1 cellular context compared by ENCODE assay signal in the genomic region with DNA sequence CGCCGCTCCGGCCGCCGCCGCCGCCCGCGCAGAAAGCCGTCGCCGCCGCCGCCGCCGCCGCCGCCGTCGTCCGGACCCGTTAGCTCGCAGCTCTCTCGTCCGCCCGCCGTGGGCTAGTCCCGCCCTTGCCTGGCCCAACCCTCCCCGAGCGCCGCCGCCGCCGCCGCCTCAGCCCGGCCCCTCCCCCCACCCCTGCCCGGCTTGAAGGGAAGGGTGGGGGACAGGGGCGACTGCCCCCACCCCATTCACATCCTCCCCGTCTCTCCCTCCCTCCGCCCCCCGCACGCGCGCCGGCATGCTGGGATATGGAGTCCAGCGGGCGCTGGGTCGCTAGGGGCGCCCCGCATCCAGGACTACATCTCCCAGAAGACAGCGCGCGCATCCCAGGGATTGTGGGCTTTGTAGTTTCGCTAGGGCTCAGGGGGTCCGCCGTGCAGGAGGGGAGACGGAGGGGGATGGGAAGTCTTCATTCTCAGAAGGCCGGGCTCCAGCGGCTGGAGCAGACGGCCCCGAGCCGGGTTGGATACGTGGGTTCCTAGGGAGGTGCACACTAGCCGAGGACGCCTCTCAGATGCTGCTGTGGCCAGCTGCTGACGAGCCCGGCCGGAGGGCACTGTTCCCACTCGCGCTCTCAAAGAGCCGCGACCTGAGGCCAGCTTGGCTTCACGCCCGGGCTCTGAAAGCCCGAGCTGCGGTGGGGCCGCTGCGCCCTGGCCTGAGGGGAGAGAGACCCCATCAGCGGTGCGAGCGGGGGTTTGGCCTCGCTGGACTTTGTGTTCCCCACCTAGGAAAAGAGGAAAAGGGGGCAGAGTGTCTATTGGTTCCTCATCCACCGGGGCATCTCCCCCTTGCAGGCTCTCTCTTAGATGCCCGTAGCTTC.
TF ChIP-seq lines count a peak whose summit lies in the region.

Gene ST3GAL2 (minus strand): TSS at position 118 of the 880 bp plus-strand sequence. CDS start 40,570 bp downstream, outside the sequence.

TF ChIP-seq in HepG2, 621 proteins besides CTCF, POLR2A, EP300 and RAD21 (continued from another document and continues in another):
- TF ChIP-seq ZNF547 (CRISPR knock-in tag; IDR thresholded peaks at IDR 0.05) = peak; percentile 51; the same call in 1 of the 2 replicates
- peak; percentile 20; the same call in 1 of the 2 replicates for TF ChIP-seq TBX3 (IDR thresholded peaks at IDR 0.05; ENCODE audit: borderline replicate concordance)
- TF ChIP-seq ZNF720 (CRISPR knock-in tag; IDR thresholded peaks at IDR 0.05) = no peak
- TF ChIP-seq ZNF136 (CRISPR knock-in tag; IDR thresholded peaks at IDR 0.05; ENCODE audit: low read depth) = peak; percentile 58; the same call in 1 of the 2 replicates
- TF ChIP-seq ZNF251 (CRISPR knock-in tag; IDR thresholded peaks at IDR 0.05) = no peak
- peak; percentile 76; the same call in 1 of the 2 replicates for TF ChIP-seq TBX2 (CRISPR knock-in tag; IDR thresholded peaks at IDR 0.05; ENCODE audit: borderline replicate concordance)
- no peak for TF ChIP-seq ZNF569 (CRISPR knock-in tag; IDR thresholded peaks at IDR 0.05; ENCODE audit: borderline replicate concordance)
- TF ChIP-seq EHMT2 (IDR thresholded peaks at IDR 0.05; ENCODE audit: borderline replicate concordance, low read depth, low read length) = no peak
- peak; percentile 85 for TF ChIP-seq SNAPC2 (CRISPR knock-in tag; IDR thresholded peaks at IDR 0.05)
- no peak for TF ChIP-seq BCL6 (CRISPR knock-in tag; IDR thresholded peaks at IDR 0.05)
- peak; percentile 48; the same call in 1 of the 2 replicates for TF ChIP-seq ZNF766 (CRISPR knock-in tag; IDR thresholded peaks at IDR 0.05; ENCODE audit: borderline replicate concordance)
- TF ChIP-seq POLR2AphosphoS2 (IDR thresholded peaks at IDR 0.05; ENCODE audit: low read depth, low read length) = no peak
- TF ChIP-seq ZKSCAN1 (IDR thresholded peaks at IDR 0.05; ENCODE audit: low read length) = no peak; the same call in 1 of the 2 replicates
- TF ChIP-seq, protein P1, sequence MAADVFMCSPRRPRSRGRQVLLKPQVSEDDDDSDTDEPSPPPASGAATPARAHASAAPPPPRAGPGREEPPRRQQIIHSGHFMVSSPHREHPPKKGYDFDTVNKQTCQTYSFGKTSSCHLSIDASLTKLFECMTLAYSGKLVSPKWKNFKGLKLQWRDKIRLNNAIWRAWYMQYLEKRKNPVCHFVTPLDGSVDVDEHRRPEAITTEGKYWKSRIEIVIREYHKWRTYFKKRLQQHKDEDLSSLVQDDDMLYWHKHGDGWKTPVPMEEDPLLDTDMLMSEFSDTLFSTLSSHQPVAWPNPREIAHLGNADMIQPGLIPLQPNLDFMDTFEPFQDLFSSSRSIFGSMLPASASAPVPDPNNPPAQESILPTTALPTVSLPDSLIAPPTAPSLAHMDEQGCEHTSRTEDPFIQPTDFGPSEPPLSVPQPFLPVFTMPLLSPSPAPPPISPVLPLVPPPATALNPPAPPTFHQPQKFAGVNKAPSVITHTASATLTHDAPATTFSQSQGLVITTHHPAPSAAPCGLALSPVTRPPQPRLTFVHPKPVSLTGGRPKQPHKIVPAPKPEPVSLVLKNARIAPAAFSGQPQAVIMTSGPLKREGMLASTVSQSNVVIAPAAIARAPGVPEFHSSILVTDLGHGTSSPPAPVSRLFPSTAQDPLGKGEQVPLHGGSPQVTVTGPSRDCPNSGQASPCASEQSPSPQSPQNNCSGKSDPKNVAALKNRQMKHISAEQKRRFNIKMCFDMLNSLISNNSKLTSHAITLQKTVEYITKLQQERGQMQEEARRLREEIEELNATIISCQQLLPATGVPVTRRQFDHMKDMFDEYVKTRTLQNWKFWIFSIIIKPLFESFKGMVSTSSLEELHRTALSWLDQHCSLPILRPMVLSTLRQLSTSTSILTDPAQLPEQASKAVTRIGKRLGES (CRISPR knock-in tag; IDR thresholded peaks at IDR 0.05; ENCODE audit: borderline replicate concordance) = no peak
- peak; percentile 51; the same call in 1 of the 2 replicates for TF ChIP-seq RERE (CRISPR knock-in tag; IDR thresholded peaks at IDR 0.05; ENCODE audit: low read depth)
- peak; percentile 100 for TF ChIP-seq HCFC1 (IDR thresholded peaks at IDR 0.05; ENCODE audit: low read depth, low read length)
- no peak for TF ChIP-seq DNMT1 (CRISPR knock-in tag; IDR thresholded peaks at IDR 0.05)
- 0 out of 2 replicates have a peak, but pooled peaks have one; percentile 17 for TF ChIP-seq SMAD9 (CRISPR knock-in tag; IDR thresholded peaks at IDR 0.05)
- TF ChIP-seq ZNF563 (CRISPR knock-in tag; IDR thresholded peaks at IDR 0.05) = peak; percentile 39; the same call in 1 of the 2 replicates
- no peak for TF ChIP-seq MZF1 (CRISPR knock-in tag; IDR thresholded peaks at IDR 0.05; ENCODE audit: borderline replicate concordance)
- no peak for TF ChIP-seq ZBTB34 (CRISPR knock-in tag; IDR thresholded peaks at IDR 0.05)
- no peak for TF ChIP-seq PRMT3 (CRISPR knock-in tag; IDR thresholded peaks at IDR 0.05; ENCODE audit: borderline replicate concordance, low read depth)
- TF ChIP-seq ZNF326 (CRISPR knock-in tag; IDR thresholded peaks at IDR 0.05; ENCODE audit: borderline replicate concordance) = no peak
- TF ChIP-seq CREBL2 (CRISPR knock-in tag; IDR thresholded peaks at IDR 0.05; ENCODE audit: borderline replicate concordance) = peak; percentile 44; the same call in 1 of the 2 replicates
- peak; percentile 92 for TF ChIP-seq ZBTB2 (CRISPR knock-in tag; IDR thresholded peaks at IDR 0.05; ENCODE audit: low read depth)
- TF ChIP-seq, protein P2, sequence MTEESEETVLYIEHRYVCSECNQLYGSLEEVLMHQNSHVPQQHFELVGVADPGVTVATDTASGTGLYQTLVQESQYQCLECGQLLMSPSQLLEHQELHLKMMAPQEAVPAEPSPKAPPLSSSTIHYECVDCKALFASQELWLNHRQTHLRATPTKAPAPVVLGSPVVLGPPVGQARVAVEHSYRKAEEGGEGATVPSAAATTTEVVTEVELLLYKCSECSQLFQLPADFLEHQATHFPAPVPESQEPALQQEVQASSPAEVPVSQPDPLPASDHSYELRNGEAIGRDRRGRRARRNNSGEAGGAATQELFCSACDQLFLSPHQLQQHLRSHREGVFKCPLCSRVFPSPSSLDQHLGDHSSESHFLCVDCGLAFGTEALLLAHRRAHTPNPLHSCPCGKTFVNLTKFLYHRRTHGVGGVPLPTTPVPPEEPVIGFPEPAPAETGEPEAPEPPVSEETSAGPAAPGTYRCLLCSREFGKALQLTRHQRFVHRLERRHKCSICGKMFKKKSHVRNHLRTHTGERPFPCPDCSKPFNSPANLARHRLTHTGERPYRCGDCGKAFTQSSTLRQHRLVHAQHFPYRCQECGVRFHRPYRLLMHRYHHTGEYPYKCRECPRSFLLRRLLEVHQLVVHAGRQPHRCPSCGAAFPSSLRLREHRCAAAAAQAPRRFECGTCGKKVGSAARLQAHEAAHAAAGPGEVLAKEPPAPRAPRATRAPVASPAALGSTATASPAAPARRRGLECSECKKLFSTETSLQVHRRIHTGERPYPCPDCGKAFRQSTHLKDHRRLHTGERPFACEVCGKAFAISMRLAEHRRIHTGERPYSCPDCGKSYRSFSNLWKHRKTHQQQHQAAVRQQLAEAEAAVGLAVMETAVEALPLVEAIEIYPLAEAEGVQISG (CRISPR knock-in tag; IDR thresholded peaks at IDR 0.05) = peak; percentile 91
- 0 out of 2 replicates have a peak, but pooled peaks have one; percentile 14 for TF ChIP-seq EEA1 (CRISPR knock-in tag; IDR thresholded peaks at IDR 0.05; ENCODE audit: borderline replicate concordance)
- TF ChIP-seq LBX2 (CRISPR knock-in tag; IDR thresholded peaks at IDR 0.05; ENCODE audit: borderline replicate concordance) = no peak
- TF ChIP-seq SAP130 (CRISPR knock-in tag; IDR thresholded peaks at IDR 0.05; ENCODE audit: low read depth) = 0 out of 2 replicates have a peak, but pooled peaks have one; percentile 21
- peak; percentile 78; the same call in 1 of the 2 replicates for TF ChIP-seq ZNF317 (CRISPR knock-in tag; IDR thresholded peaks at IDR 0.05)
- TF ChIP-seq MED13 (CRISPR knock-in tag; IDR thresholded peaks at IDR 0.05) = no peak
- peak; percentile 100 for TF ChIP-seq CREM (IDR thresholded peaks at IDR 0.05)
- TF ChIP-seq CREM (CRISPR knock-in tag; IDR thresholded peaks at IDR 0.05) = no peak
- TF ChIP-seq PREB (CRISPR knock-in tag; IDR thresholded peaks at IDR 0.05) = no peak
- TF ChIP-seq, protein P3, sequence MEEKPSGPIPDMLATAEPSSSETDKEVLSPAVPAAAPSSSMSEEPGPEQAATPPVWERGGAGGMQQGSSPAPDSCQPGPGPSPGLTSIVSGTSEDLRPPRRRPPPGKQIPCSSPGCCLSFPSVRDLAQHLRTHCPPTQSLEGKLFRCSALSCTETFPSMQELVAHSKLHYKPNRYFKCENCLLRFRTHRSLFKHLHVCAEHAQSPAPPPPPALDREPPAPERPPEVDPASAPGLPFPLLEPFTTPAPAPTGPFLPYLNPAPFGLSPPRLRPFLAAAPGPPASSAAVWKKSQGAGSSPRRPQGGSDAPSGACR (CRISPR knock-in tag; IDR thresholded peaks at IDR 0.05) = peak; percentile 87
- TF ChIP-seq ZBTB21 (CRISPR knock-in tag; IDR thresholded peaks at IDR 0.05) = no peak
- TF ChIP-seq ZNF44 (CRISPR knock-in tag; IDR thresholded peaks at IDR 0.05) = no peak
- no peak for TF ChIP-seq SMAD1 (CRISPR knock-in tag; IDR thresholded peaks at IDR 0.05; ENCODE audit: borderline replicate concordance, low read depth)
- TF ChIP-seq ZNF768 (CRISPR knock-in tag; IDR thresholded peaks at IDR 0.05) = no peak; the same call in none of the 2 replicates
- no peak for TF ChIP-seq ZNF329 (CRISPR knock-in tag; IDR thresholded peaks at IDR 0.05; ENCODE audit: low read depth)
- no peak for TF ChIP-seq TSC22D2 (CRISPR knock-in tag; IDR thresholded peaks at IDR 0.05; ENCODE audit: borderline replicate concordance)
- peak; percentile 38; the same call in 1 of the 2 replicates for TF ChIP-seq REPIN1 (CRISPR knock-in tag; IDR thresholded peaks at IDR 0.05; ENCODE audit: borderline replicate concordance, low read depth)
- TF ChIP-seq ZNF543 (CRISPR knock-in tag; IDR thresholded peaks at IDR 0.05) = peak; percentile 82; the same call in 1 of the 2 replicates
